8 cellular contexts compared by ENCODE assay signal in the genomic region with DNA sequence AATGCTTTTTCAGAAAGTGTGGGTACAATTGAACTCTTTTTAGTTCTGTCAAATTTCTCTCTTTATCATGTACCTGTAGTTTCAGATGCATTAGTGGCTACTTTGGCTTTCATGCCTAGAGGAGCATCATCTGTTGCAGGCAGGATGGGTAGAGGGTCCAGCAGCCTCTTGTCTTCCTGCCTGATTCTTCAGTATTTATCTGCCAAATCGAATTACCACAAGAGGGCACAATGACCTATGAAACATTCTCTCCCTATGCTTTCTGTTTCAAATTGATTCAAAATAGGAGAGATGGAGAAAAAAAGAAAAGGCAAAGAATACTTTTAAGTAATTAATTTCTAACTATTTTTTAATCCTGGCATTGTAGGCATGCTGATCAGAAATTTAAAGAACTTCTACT.
DNase-seq lines count a peak whose midpoint lies in the region; ATAC-seq and TF ChIP-seq lines count a peak whose summit lies in the region.

No MANE protein-coding gene starts in this region.

- H3K4me3 ChIP-seq in fibroblast of pulmonary artery (replicated peaks; ENCODE audit: low read depth, low read length) (no peak overlapping the region), upper lobe of right lung (no peak overlapping the region)

- peak; percentile 68 for ATAC-seq in GM18909 (IDR thresholded peaks at IDR 0.05; ENCODE audit: poor library complexity, unreplicated experiment)
- peak; percentile 72 for ATAC-seq in HG03342 (IDR thresholded peaks at IDR 0.05; ENCODE audit: unreplicated experiment)
- ATAC-seq in upper lobe of right lung = no peak
- no peak for ATAC-seq in HG03095 (IDR thresholded peaks at IDR 0.05; ENCODE audit: unreplicated experiment)

- no peak overlapping the region for H3K27ac ChIP-seq in C4-2B
- no peak overlapping the region for H3K27ac ChIP-seq in upper lobe of right lung

- H3K27me3 ChIP-seq in upper lobe of right lung = no peaks in the 10 kb centered on the region

- no peaks in the 10 kb centered on the region for H3K4me1 ChIP-seq in upper lobe of right lung

- H3K36me3 ChIP-seq in upper lobe of right lung = no peaks in the 10 kb centered on the region

- intact Hi-C loops in upper lobe of right lung (cut with DNase I) = no loop called here

- DNase-seq in NCI-H774 (lab: John Stamatoyannopoulos, UW) = peak; percentile 24
- DNase-seq in fibroblast of pulmonary artery (ENCODE audit: low read depth) = peak; percentile 39
- no peak for DNase-seq in upper lobe of right lung
- DNase-seq in stimulated activated naive CD4-positive, alpha-beta T cell (lab: John Stamatoyannopoulos, UW) = no peak

- TF ChIP-seq CTCF in C4-2B (conservative IDR thresholded peaks at IDR 0.05) (peak; percentile 70), fibroblast of pulmonary artery (IDR thresholded peaks at IDR 0.05; ENCODE audit: low read length, missing control alignments) (peak; percentile 30), upper lobe of right lung (IDR thresholded peaks at IDR 0.05) (peak; percentile 17)

- no peaks in the 10 kb centered on the region for H3K9me3 ChIP-seq in upper lobe of right lung

Comparison
In these comparisons a context has a peak if more than half of its experiments do, and no peak if none do; other contexts are left out.
1. CTCF ChIP-seq: peak in every context shown above with its lines; median percentile 70 in C4-2B; 30 in fibroblast of pulmonary artery; 17 in upper lobe of right lung.
2. ATAC-seq: peak in GM18909 (single experiment) and HG03342 (single experiment); none in upper lobe of right lung (single experiment) and HG03095 (single experiment).
3. DNase-seq: peak in NCI-H774 (single experiment) and fibroblast of pulmonary artery (single experiment); none in upper lobe of right lung (single experiment) and stimulated activated naive CD4-positive, alpha-beta T cell (0 of 6).